ENCODE assay signal across 1 cellular context in the genomic region with DNA sequence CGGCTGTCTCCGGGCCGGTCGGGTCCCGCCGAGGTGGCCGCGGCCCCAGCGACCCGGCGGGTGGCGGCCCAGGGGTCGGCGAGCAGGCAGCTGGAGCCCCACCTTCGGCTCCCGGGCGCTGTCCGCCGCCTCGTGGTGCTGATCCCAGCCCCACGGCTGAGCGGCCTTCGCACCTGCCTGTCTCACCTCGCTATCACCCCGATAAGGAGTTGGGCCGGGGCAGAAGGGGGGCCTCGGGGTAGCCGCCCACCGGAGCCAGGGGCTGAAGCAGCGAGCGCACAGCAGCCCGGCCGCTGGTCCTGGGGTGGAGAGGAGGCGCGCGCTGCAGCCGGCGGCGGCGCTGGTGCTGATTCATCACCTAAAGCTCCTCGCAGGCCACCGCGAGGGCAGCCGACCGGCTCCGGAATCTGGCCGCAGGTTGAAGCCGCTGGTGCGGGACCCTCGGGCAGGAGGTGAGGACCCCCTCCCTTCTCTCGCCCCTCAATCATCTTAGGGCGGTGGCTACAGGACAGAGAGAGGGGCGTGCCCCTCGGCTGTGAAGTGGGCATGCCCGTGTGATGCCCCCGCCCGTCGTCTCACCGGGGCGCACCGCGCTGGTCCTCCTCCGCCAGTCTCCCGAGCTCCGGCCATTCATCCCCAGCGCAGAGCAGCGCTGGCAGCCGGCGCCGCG.
TF ChIP-seq lines count a peak whose summit lies in the region.

No MANE protein-coding gene starts in this region.

TF ChIP-seq in HepG2, 621 proteins besides CTCF, POLR2A, EP300 and RAD21 (continued from another document and continues in another):
- TF ChIP-seq ZNF710 (CRISPR knock-in tag; IDR thresholded peaks at IDR 0.05; ENCODE audit: borderline replicate concordance), result no peak
- TF ChIP-seq MTA1 (CRISPR knock-in tag; IDR thresholded peaks at IDR 0.05; ENCODE audit: borderline replicate concordance), result peak; percentile 75; the same call in 1 of the 2 replicates
- no peak for TF ChIP-seq AGO1 (IDR thresholded peaks at IDR 0.05; ENCODE audit: low read depth, low read length, poor library complexity, severe bottlenecking)
- 0 out of 2 replicates have a peak, but pooled peaks have one; percentile 66 for TF ChIP-seq ZNF354B (CRISPR knock-in tag; IDR thresholded peaks at IDR 0.05)
- TF ChIP-seq ZNF772 (CRISPR knock-in tag; IDR thresholded peaks at IDR 0.05), result peak; percentile 90; the same call in 1 of the 2 replicates
- no peak; the same call in 1 of the 2 replicates for TF ChIP-seq PITX1 (CRISPR knock-in tag; IDR thresholded peaks at IDR 0.05)
- TF ChIP-seq, protein P1, sequence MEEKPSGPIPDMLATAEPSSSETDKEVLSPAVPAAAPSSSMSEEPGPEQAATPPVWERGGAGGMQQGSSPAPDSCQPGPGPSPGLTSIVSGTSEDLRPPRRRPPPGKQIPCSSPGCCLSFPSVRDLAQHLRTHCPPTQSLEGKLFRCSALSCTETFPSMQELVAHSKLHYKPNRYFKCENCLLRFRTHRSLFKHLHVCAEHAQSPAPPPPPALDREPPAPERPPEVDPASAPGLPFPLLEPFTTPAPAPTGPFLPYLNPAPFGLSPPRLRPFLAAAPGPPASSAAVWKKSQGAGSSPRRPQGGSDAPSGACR (CRISPR knock-in tag; IDR thresholded peaks at IDR 0.05), result no peak
- TF ChIP-seq ZBTB2 (CRISPR knock-in tag; IDR thresholded peaks at IDR 0.05; ENCODE audit: low read depth), result peak; percentile 68; the same call in 1 of the 2 replicates
- TF ChIP-seq ZNF777 (CRISPR knock-in tag; IDR thresholded peaks at IDR 0.05), result peak; percentile 74
- TF ChIP-seq, protein P2, sequence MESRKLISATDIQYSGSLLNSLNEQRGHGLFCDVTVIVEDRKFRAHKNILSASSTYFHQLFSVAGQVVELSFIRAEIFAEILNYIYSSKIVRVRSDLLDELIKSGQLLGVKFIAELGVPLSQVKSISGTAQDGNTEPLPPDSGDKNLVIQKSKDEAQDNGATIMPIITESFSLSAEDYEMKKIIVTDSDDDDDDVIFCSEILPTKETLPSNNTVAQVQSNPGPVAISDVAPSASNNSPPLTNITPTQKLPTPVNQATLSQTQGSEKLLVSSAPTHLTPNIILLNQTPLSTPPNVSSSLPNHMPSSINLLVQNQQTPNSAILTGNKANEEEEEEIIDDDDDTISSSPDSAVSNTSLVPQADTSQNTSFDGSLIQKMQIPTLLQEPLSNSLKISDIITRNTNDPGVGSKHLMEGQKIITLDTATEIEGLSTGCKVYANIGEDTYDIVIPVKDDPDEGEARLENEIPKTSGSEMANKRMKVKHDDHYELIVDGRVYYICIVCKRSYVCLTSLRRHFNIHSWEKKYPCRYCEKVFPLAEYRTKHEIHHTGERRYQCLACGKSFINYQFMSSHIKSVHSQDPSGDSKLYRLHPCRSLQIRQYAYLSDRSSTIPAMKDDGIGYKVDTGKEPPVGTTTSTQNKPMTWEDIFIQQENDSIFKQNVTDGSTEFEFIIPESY (CRISPR knock-in tag; IDR thresholded peaks at IDR 0.05), result no peak
- TF ChIP-seq GLI4 (CRISPR knock-in tag; IDR thresholded peaks at IDR 0.05; ENCODE audit: borderline replicate concordance), result peak; percentile 84; the same call in 1 of the 2 replicates
- TF ChIP-seq TCF7L2 (IDR thresholded peaks at IDR 0.05; ENCODE audit: low read depth, low read length), result no peak
- no peak for TF ChIP-seq JARID2 (CRISPR knock-in tag; IDR thresholded peaks at IDR 0.05; ENCODE audit: insufficient replicate concordance)
- no peak for TF ChIP-seq ZBTB10 (CRISPR knock-in tag; IDR thresholded peaks at IDR 0.05; ENCODE audit: borderline replicate concordance)
- TF ChIP-seq ZSCAN29 (CRISPR knock-in tag; conservative IDR thresholded peaks at IDR 0.05), result no peak
- no peak for TF ChIP-seq ZBTB1 (CRISPR knock-in tag; IDR thresholded peaks at IDR 0.05; ENCODE audit: borderline replicate concordance)
- no peak for TF ChIP-seq ZSCAN30 (CRISPR knock-in tag; IDR thresholded peaks at IDR 0.05)
- peak; percentile 53 for TF ChIP-seq MAX (IDR thresholded peaks at IDR 0.05)
- TF ChIP-seq ATF5 (CRISPR knock-in tag; IDR thresholded peaks at IDR 0.05; ENCODE audit: low read depth), result no peak
- TF ChIP-seq, protein P3, sequence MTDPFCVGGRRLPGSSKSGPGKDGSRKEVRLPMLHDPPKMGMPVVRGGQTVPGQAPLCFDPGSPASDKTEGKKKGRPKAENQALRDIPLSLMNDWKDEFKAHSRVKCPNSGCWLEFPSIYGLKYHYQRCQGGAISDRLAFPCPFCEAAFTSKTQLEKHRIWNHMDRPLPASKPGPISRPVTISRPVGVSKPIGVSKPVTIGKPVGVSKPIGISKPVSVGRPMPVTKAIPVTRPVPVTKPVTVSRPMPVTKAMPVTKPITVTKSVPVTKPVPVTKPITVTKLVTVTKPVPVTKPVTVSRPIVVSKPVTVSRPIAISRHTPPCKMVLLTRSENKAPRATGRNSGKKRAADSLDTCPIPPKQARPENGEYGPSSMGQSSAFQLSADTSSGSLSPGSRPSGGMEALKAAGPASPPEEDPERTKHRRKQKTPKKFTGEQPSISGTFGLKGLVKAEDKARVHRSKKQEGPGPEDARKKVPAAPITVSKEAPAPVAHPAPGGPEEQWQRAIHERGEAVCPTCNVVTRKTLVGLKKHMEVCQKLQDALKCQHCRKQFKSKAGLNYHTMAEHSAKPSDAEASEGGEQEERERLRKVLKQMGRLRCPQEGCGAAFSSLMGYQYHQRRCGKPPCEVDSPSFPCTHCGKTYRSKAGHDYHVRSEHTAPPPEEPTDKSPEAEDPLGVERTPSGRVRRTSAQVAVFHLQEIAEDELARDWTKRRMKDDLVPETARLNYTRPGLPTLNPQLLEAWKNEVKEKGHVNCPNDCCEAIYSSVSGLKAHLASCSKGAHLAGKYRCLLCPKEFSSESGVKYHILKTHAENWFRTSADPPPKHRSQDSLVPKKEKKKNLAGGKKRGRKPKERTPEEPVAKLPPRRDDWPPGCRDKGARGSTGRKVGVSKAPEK (CRISPR knock-in tag; IDR thresholded peaks at IDR 0.05; ENCODE audit: borderline replicate concordance), result no peak
- TF ChIP-seq ZNF235 (CRISPR knock-in tag; IDR thresholded peaks at IDR 0.05; ENCODE audit: borderline replicate concordance), result peak; percentile 90; the same call in 1 of the 2 replicates
- TF ChIP-seq, protein P4, sequence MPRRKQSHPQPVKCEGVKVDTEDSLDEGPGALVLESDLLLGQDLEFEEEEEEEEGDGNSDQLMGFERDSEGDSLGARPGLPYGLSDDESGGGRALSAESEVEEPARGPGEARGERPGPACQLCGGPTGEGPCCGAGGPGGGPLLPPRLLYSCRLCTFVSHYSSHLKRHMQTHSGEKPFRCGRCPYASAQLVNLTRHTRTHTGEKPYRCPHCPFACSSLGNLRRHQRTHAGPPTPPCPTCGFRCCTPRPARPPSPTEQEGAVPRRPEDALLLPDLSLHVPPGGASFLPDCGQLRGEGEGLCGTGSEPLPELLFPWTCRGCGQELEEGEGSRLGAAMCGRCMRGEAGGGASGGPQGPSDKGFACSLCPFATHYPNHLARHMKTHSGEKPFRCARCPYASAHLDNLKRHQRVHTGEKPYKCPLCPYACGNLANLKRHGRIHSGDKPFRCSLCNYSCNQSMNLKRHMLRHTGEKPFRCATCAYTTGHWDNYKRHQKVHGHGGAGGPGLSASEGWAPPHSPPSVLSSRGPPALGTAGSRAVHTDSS (CRISPR knock-in tag; conservative IDR thresholded peaks at IDR 0.05), result no peak
- TF ChIP-seq U2AF2 (IDR thresholded peaks at IDR 0.05; ENCODE audit: low read depth, low read length), result no peak
- TF ChIP-seq ZNF484 (CRISPR knock-in tag; IDR thresholded peaks at IDR 0.05; ENCODE audit: borderline replicate concordance, low read depth), result no peak
- no peak for TF ChIP-seq ZNF326 (CRISPR knock-in tag; IDR thresholded peaks at IDR 0.05; ENCODE audit: borderline replicate concordance)
- TF ChIP-seq ZNF317 (CRISPR knock-in tag; IDR thresholded peaks at IDR 0.05), result no peak
- TF ChIP-seq, protein P5, sequence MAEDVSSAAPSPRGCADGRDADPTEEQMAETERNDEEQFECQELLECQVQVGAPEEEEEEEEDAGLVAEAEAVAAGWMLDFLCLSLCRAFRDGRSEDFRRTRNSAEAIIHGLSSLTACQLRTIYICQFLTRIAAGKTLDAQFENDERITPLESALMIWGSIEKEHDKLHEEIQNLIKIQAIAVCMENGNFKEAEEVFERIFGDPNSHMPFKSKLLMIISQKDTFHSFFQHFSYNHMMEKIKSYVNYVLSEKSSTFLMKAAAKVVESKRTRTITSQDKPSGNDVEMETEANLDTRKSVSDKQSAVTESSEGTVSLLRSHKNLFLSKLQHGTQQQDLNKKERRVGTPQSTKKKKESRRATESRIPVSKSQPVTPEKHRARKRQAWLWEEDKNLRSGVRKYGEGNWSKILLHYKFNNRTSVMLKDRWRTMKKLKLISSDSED (CRISPR knock-in tag; IDR thresholded peaks at IDR 0.05), result no peak; the same call in 1 of the 2 replicates
- TF ChIP-seq NR2C2 (CRISPR knock-in tag; IDR thresholded peaks at IDR 0.05; ENCODE audit: borderline replicate concordance), result 0 out of 2 replicates have a peak, but pooled peaks have one; percentile 28
- peak; percentile 91; the same call in 1 of the 2 replicates for TF ChIP-seq HBP1 (CRISPR knock-in tag; IDR thresholded peaks at IDR 0.05; ENCODE audit: low read depth)
- no peak for TF ChIP-seq ATRX (CRISPR knock-in tag; IDR thresholded peaks at IDR 0.05; ENCODE audit: borderline replicate concordance)
- peak; percentile 65; the same call in 1 of the 2 replicates for TF ChIP-seq SIN3A (IDR thresholded peaks at IDR 0.05; ENCODE audit: borderline replicate concordance, low read depth, low read length)
- TF ChIP-seq SKIL (CRISPR knock-in tag; IDR thresholded peaks at IDR 0.05; ENCODE audit: borderline replicate concordance), result peak; percentile 45; the same call in 1 of the 2 replicates
